Comparison of ENCODE assay signal across 19 cellular contexts in genomic region chr15:89833966-89834365, GRCh38. TPM values are rescaled to one million over a fixed set of nuclear protein-coding genes. Genes with fewer than 3 reads are reported as not detected.
DNase-seq lines count a peak whose midpoint lies in the region; ATAC-seq and TF ChIP-seq lines count a peak whose summit lies in the region.
"Had no signal": no experiment of that assay in that cellular context is flagged by ENCODE, and none has a peak within 500 bp of the region (broad histone marks: within the 10 kb centered on the region; RNA-seq: fewer than 3 reads in every experiment).

No MANE protein-coding gene starts in this region.

- H3K36me3 ChIP-seq in mammary epithelial cell (ENCODE audit: insufficient read depth, low read length) (peaks cover 12% of the 10 kb centered on the region), esophagus muscularis mucosa (peaks cover 33 to 67% (median 54%) of the 10 kb centered on the region in 4 donors)

- H3K9me3 Mint-ChIP-seq in MCF 10A (ENCODE audit: unreplicated experiment) = no peaks in the 10 kb centered on the region
- no peaks in the 10 kb centered on the region for H3K9me3 Mint-ChIP-seq in stimulated activated effector memory CD8-positive, alpha-beta T cell treated with anti-CD3 and anti-CD28 coated beads, Interleukin-12 subunit alpha, Interleukin-12 subunit beta, amount 100 ng/mL, for 72 hours
- no peaks in the 10 kb centered on the region for H3K9me3 Mint-ChIP-seq in activated CD4-positive, alpha-beta T cell treated with anti-CD3 and anti-CD28 coated beads for 36 hours (ENCODE audit: low read depth)
- H3K9me3 Mint-ChIP-seq: CD8-positive, alpha-beta T cell; GM23338 had no signal

- H3K27ac Mint-ChIP-seq in MCF 10A (ENCODE audit: low read depth, unreplicated experiment) = peak overlapping the region; percentile 87
- peak overlapping the region; percentile 26 for H3K27ac Mint-ChIP-seq in stimulated activated effector memory CD8-positive, alpha-beta T cell treated with anti-CD3 and anti-CD28 coated beads, Interleukin-12 subunit alpha, Interleukin-12 subunit beta, amount 100 ng/mL, for 72 hours
- H3K27ac Mint-ChIP-seq in activated CD4-positive, alpha-beta T cell treated with anti-CD3 and anti-CD28 coated beads for 36 hours = no peak overlapping the region
- H3K27ac Mint-ChIP-seq: CD8-positive, alpha-beta T cell; GM23338 had no signal

- TF ChIP-seq EP300 in esophagus muscularis mucosa (IDR thresholded peaks at IDR 0.05) = no peak

- POLR2A ChIA-PET in MCF 10A (lab: Yijun Ruan, JAX) = no interaction called here
- POLR2A ChIA-PET in activated CD4-positive, alpha-beta T cell treated with anti-CD3 and anti-CD28 coated beads for 36 hours (lab: Charles Lee) = no interaction called here

- no peak overlapping the region for H3K4me3 Mint-ChIP-seq in MCF 10A (ENCODE audit: unreplicated experiment)
- H3K4me3 Mint-ChIP-seq in stimulated activated effector memory CD8-positive, alpha-beta T cell treated with anti-CD3 and anti-CD28 coated beads, Interleukin-12 subunit alpha, Interleukin-12 subunit beta, amount 100 ng/mL, for 72 hours = no peak overlapping the region
- H3K4me3 Mint-ChIP-seq in activated CD4-positive, alpha-beta T cell treated with anti-CD3 and anti-CD28 coated beads for 36 hours = no peak overlapping the region
- H3K4me3 Mint-ChIP-seq: CD8-positive, alpha-beta T cell; GM23338 had no signal

- ATAC-seq in stimulated activated effector memory CD8-positive, alpha-beta T cell treated with anti-CD3 and anti-CD28 coated beads, Interleukin-12 subunit alpha, Interleukin-12 subunit beta, amount 100 ng/mL, for 72 hours = no peak
- no peak for ATAC-seq in activated CD4-positive, alpha-beta T cell treated with anti-CD3 and anti-CD28 coated beads for 36 hours
- ATAC-seq in GM21717 (IDR thresholded peaks at IDR 0.05; ENCODE audit: unreplicated experiment) = no peak
- ATAC-seq: A549; CD8-positive, alpha-beta T cell; GM23338 had no signal

- H3K4me3 ChIP-seq in mammary epithelial cell (replicated peaks in 1 of 3; ENCODE audit: insufficient read depth in 1 of 3, low read depth in 2 of 3, low read length in 3 of 3) (no peak overlapping the region), esophagus muscularis mucosa (no peak overlapping the region)
- H3K4me3 ChIP-seq: A549, GM23338 had no signal

- peaks cover 47% of the 10 kb centered on the region for H3K4me1 Mint-ChIP-seq in MCF 10A (ENCODE audit: insufficient read depth, unreplicated experiment)
- peaks cover 6% of the 10 kb centered on the region for H3K4me1 Mint-ChIP-seq in stimulated activated effector memory CD8-positive, alpha-beta T cell treated with anti-CD3 and anti-CD28 coated beads, Interleukin-12 subunit alpha, Interleukin-12 subunit beta, amount 100 ng/mL, for 72 hours
- H3K4me1 Mint-ChIP-seq in activated CD4-positive, alpha-beta T cell treated with anti-CD3 and anti-CD28 coated beads for 36 hours = no peaks in the 10 kb centered on the region

- peaks cover 32% of the 10 kb centered on the region for H3K4me1 ChIP-seq in mammary epithelial cell (ENCODE audit: insufficient read depth, low read length)
- peaks cover 3 to 31% (median 13%) of the 10 kb centered on the region in 4 donors for H3K4me1 ChIP-seq in esophagus muscularis mucosa

- no peak overlapping the region for H3K27ac ChIP-seq in mammary epithelial cell (ENCODE audit: insufficient read depth, low read depth, low read length)
- no peak overlapping the region for H3K27ac ChIP-seq in esophagus muscularis mucosa (replicated peaks in 1 of 4)
- H3K27ac ChIP-seq: 22Rv1, A549, C4-2B, HL-60 had no signal

- CTCF ChIA-PET in MCF 10A (lab: Yijun Ruan, JAX) = interaction anchor here (0.6 to 0.7 kb wide), 2 partner anchors 15 to 76 kb away, joined by 3 read pairs; no protein-coding TSS in a partner anchor
- CTCF ChIA-PET in mammary epithelial cell (lab: Charles Lee; ENCODE audit: low non-redundant PET) = no interaction called here
- CTCF ChIA-PET in activated CD4-positive, alpha-beta T cell treated with anti-CD3 and anti-CD28 coated beads for 36 hours (lab: Charles Lee) = no interaction called here

- WGBS in mammary epithelial cell (ENCODE audit: low coverage, missing lambda C conversion rate) = over 99% methylated on average over 7 of the region's 7 CpGs
- 98% methylated on average over 6 of the region's 7 CpGs for WGBS in esophagus muscularis mucosa

- intact Hi-C loops in MCF 10A (cut with micrococcal nuclease) (no loop called here), mammary epithelial cell (cut with micrococcal nuclease) (no loop called here), esophagus muscularis mucosa (cut with DNase I) (no loop called here)
- intact Hi-C loops in activated CD4-positive, alpha-beta T cell treated with anti-CD3 and anti-CD28 coated beads for 36 hours (cut with DNase I, micrococcal nuclease) = no loop called here

- dilution Hi-C loops in mammary epithelial cell (cut with HindIII; ENCODE audit: low sequenced_read_pairs) = no loop called here

- no peak overlapping the region for H2AFZ ChIP-seq in mammary epithelial cell (ENCODE audit: low read depth, low read length)
- H2AFZ ChIP-seq: GM23338 had no signal

- H3K27me3 ChIP-seq in mammary epithelial cell (ENCODE audit: insufficient read depth, low read length) (no peaks in the 10 kb centered on the region), esophagus muscularis mucosa (no peaks in the 10 kb centered on the region)

- H3K9ac ChIP-seq in mammary epithelial cell (ENCODE audit: insufficient read depth, low read length) = no peak overlapping the region

- H3K36me3 Mint-ChIP-seq in MCF 10A (ENCODE audit: insufficient read depth, unreplicated experiment) = peaks cover 44% of the 10 kb centered on the region
- peaks cover 41% of the 10 kb centered on the region for H3K36me3 Mint-ChIP-seq in stimulated activated effector memory CD8-positive, alpha-beta T cell treated with anti-CD3 and anti-CD28 coated beads, Interleukin-12 subunit alpha, Interleukin-12 subunit beta, amount 100 ng/mL, for 72 hours
- H3K36me3 Mint-ChIP-seq in activated CD4-positive, alpha-beta T cell treated with anti-CD3 and anti-CD28 coated beads for 36 hours (ENCODE audit: low read depth) = peaks cover 23% of the 10 kb centered on the region

- no peaks in the 10 kb centered on the region for H4K20me1 ChIP-seq in mammary epithelial cell (ENCODE audit: insufficient read depth, low read length)

- H3K4me2 ChIP-seq in mammary epithelial cell (ENCODE audit: insufficient read depth, low read depth, low read length) = no peak overlapping the region
- H3K4me2 ChIP-seq: A549, GM23338 had no signal

- in situ Hi-C loops in mammary epithelial cell (cut with MboI; ENCODE audit: low sequenced_read_pairs in 2 of 2) = no loop called here

- BruUV-seq in MCF 10A (replicated peaks; lab: Mats Ljungman, UMichigan) (no TSS peak), mammary epithelial cell (replicated peaks; lab: Mats Ljungman, UMichigan) (no TSS peak)

- DNase-seq in MCF 10A (ENCODE audit: unreplicated experiment) (no peak), mammary epithelial cell (no peak), esophagus muscularis mucosa (ENCODE audit: extremely low spot score) (peak; percentile 64), iPS-NIHi7 (ENCODE audit: extremely low spot score) (no peak)
- no peak for DNase-seq in stimulated activated effector memory CD8-positive, alpha-beta T cell treated with anti-CD3 and anti-CD28 coated beads, Interleukin-12 subunit alpha, Interleukin-12 subunit beta, amount 100 ng/mL, for 72 hours (ENCODE audit: low spot score in 2 of 2)
- no peak for DNase-seq in activated CD4-positive, alpha-beta T cell treated with anti-CD3 and anti-CD28 coated beads for 36 hours
- DNase-seq: AML-193; Calu3; CD8-positive, alpha-beta T cell; DMS79 treated with DMSO at 0.1 percent for 48 hours; GF-D8; HCEC 1CT had no signal

- TF ChIP-seq CTCF in MCF 10A (IDR thresholded peaks at IDR 0.05; ENCODE audit: unreplicated experiment) (no peak), mammary epithelial cell (conservative IDR thresholded peaks at IDR 0.05 in 1 of 2, IDR thresholded peaks at IDR 0.05 in 1 of 2; ENCODE audit: extremely low read depth in 1 of 2, insufficient read depth in 1 of 2, low read depth in 1 of 2, low read length in 2 of 2) (no peak), esophagus muscularis mucosa (IDR thresholded peaks at IDR 0.05) (no peak)

- H3K9me3 ChIP-seq in mammary epithelial cell (replicated peaks; ENCODE audit: insufficient read depth, low read length) (no peaks in the 10 kb centered on the region), esophagus muscularis mucosa (no peaks in the 10 kb centered on the region)
- H3K9me3 ChIP-seq: A549 had no signal

- no peak for TF ChIP-seq POLR2A in esophagus muscularis mucosa (IDR thresholded peaks at IDR 0.05; ENCODE audit: low read depth)

- H3K79me2 ChIP-seq in mammary epithelial cell (ENCODE audit: insufficient read depth, low read length) = no peaks in the 10 kb centered on the region

- H3K27me3 Mint-ChIP-seq in MCF 10A (ENCODE audit: insufficient read depth, unreplicated experiment) = no peaks in the 10 kb centered on the region
- H3K27me3 Mint-ChIP-seq in activated CD4-positive, alpha-beta T cell treated with anti-CD3 and anti-CD28 coated beads for 36 hours = no peaks in the 10 kb centered on the region

RNA-seq across cellular contexts. Expression of gene ANPEP, which starts 19.3 kb away (rescaled TPM):
- total RNA-seq in MCF 10A (2022) (252 and 294 TPM in 2 replicates), mammary epithelial cell (1 to 10 TPM; 4.3 to 5.9 TPM), esophagus muscularis mucosa (10 to 100 TPM in 2 of 4 donors, 1 to 10 TPM in 2; 7.5 to 22.0 (median 14.4) TPM)
- polyA plus RNA-seq in mammary epithelial cell = 1.5 TPM
- polyA minus RNA-seq in mammary epithelial cell = not detected
- total RNA-seq in activated CD4-positive, alpha-beta T cell treated with anti-CD3 and anti-CD28 coated beads for 36 hours = under 1 TPM; 0.09 to 0.12 TPM

RNA-seq across cellular contexts. Expression of gene MESP2, which starts 57.8 kb away (rescaled TPM):
- not detected in 2 replicates for total RNA-seq in MCF 10A (2022)
- under 1 TPM in 1 of 2 donors, not detected in 1; 0.31 TPM for total RNA-seq in mammary epithelial cell
- polyA plus RNA-seq in mammary epithelial cell = 0.10 TPM
- not detected for polyA minus RNA-seq in mammary epithelial cell
- not detected for total RNA-seq in esophagus muscularis mucosa
- under 1 TPM; 0.14 to 0.30 TPM for total RNA-seq in activated CD4-positive, alpha-beta T cell treated with anti-CD3 and anti-CD28 coated beads for 36 hours
- total RNA-seq: Calu3; CD8-positive, alpha-beta T cell; HT1080 had no signal

RNA-seq across cellular contexts. Expression of gene AP3S2, which starts 59.8 kb away (rescaled TPM):
- total RNA-seq in MCF 10A (2022) (38.4 and 39.5 TPM in 2 replicates), mammary epithelial cell (10 to 100 TPM; 34.6 to 53.0 TPM), esophagus muscularis mucosa (10 to 100 TPM; 26.8 to 43.2 (median 37.3) TPM)
- polyA plus RNA-seq in mammary epithelial cell = 22.3 TPM
- polyA minus RNA-seq in mammary epithelial cell = 28.9 TPM
- 10 to 100 TPM; 12.4 to 15.3 TPM for total RNA-seq in activated CD4-positive, alpha-beta T cell treated with anti-CD3 and anti-CD28 coated beads for 36 hours

Comparison
In these comparisons a context has a peak if more than half of its experiments do, and no peak if none do; other contexts are left out.
1. RNA of gene ANPEP, which starts 19.3 kb away (total RNA-seq): 252 to 294 TPM in MCF 10A; 7.5 to 22.0 TPM in esophagus muscularis mucosa, 4.3 to 5.9 TPM in mammary epithelial cell and 0.09 to 0.12 TPM in activated CD4-positive, alpha-beta T cell treated with anti-CD3 and anti-CD28 coated beads for 36 hours; every median in the first group is over 10 times any median in the second.